8 cellular contexts compared by ENCODE assay signal in the genomic region with DNA sequence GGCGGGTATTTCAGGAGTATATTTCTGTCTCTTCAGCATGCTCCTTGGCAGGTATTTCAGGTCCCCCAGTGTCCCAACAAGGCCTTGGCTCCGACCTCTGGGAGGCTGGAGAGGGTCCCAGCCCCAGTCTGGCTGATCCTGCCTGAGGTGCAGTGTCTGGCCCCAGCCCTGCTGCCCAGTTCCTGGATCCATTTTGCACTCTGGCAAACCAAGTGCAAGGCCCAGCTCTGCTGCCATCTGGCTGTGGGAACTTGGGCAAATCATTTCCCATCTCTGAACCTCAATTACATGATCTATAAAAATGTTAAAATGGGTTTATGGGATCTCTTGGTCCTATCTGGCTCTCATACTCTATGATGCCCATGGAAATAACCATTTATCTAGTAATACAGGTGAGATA.
A peak's percentile ranks its signal among the peaks of the same experiment; 100 is the strongest.
DNase-seq lines count a peak whose midpoint lies in the region; ATAC-seq and TF ChIP-seq lines count a peak whose summit lies in the region.

No MANE protein-coding gene starts in this region.

- DNase-seq in GM10266 (ENCODE audit: extremely low spot score), result no peak
- DNase-seq in NCI-H226, result peak; percentile 13
- no peak for DNase-seq in dorsolateral prefrontal cortex
- peak; percentile 41 for DNase-seq in posterior vena cava (ENCODE audit: low spot score)
- no peak for DNase-seq in pons (ENCODE audit: low spot score)
- DNase-seq in NCI-H524 treated with DMSO at 0.1 percent for 48 hours (lab: John Stamatoyannopoulos, UW), result no peak
- no peak for DNase-seq in stimulated activated CD4-positive, alpha-beta T cell treated with anti-CD3 and anti-CD28 coated beads, Interleukin-4, amount 100 ng/mL, for 1 hour

- no peak overlapping the region for H3K4me3 ChIP-seq in dorsolateral prefrontal cortex

- intact Hi-C loops in dorsolateral prefrontal cortex (cut with DNase I), result loop anchor here in 1 of 2 donors (10.0 kb wide), 1 partner anchor 311 kb away; no protein-coding TSS in a partner anchor
- intact Hi-C loops in posterior vena cava (cut with DNase I), result no loop called here

- TF ChIP-seq CTCF in GM10266 (IDR thresholded peaks at IDR 0.05; ENCODE audit: control insufficient read depth, insufficient read depth, low read depth, missing control alignments) (peak; percentile 20), dorsolateral prefrontal cortex (IDR thresholded peaks at IDR 0.05 in 54 of 56, conservative IDR thresholded peaks at IDR 0.05 in 2 of 56; ENCODE audit: low read depth in 1 of 56, partially characterized antibody in 56 of 56) (peak in 42 of 56 donors; percentile 10 to 53 (median 30))

- ATAC-seq in GM21528 (IDR thresholded peaks at IDR 0.05; ENCODE audit: low FRiP score, unreplicated experiment), result no peak

- H3K27ac ChIP-seq in dorsolateral prefrontal cortex, result peak overlapping the region in 11 of 59 donors; percentile 6 to 70 (median 28)

- H3K27me3 ChIP-seq in dorsolateral prefrontal cortex, result no peaks in the 10 kb centered on the region

Comparison
In these comparisons a context has a peak if more than half of its experiments do, and no peak if none do; other contexts are left out.
1. DNase-seq: peak in NCI-H226 (single experiment) and posterior vena cava (single experiment); none in GM10266 (single experiment), dorsolateral prefrontal cortex (0 of 10), pons (single experiment), NCI-H524 treated with DMSO at 0.1 percent for 48 hours (single experiment) and stimulated activated CD4-positive, alpha-beta T cell treated with anti-CD3 and anti-CD28 coated beads, Interleukin-4, amount 100 ng/mL, for 1 hour (single experiment).